Comparison of ENCODE assay signal across 10 cellular contexts in genomic region chr3:138381950-138382715, GRCh38. TPM values are rescaled to one million over a fixed set of nuclear protein-coding genes. Genes with fewer than 3 reads are reported as not detected.
DNase-seq lines count a peak whose midpoint lies in the region; ATAC-seq and TF ChIP-seq lines count a peak whose summit lies in the region.
"Had no signal": no experiment of that assay in that cellular context is flagged by ENCODE, and none has a peak within 500 bp of the region (broad histone marks: within the 10 kb centered on the region; RNA-seq: fewer than 3 reads in every experiment).

No MANE protein-coding gene starts in this region.

- peaks cover 2% of the 10 kb centered on the region for H3K4me1 Mint-ChIP-seq in endothelial cell (ENCODE audit: unreplicated experiment)
- H3K4me1 Mint-ChIP-seq in activated CD8-positive, alpha-beta T cell treated with anti-CD3 and anti-CD28 coated beads for 36 hours (ENCODE audit: low read depth), result no peaks in the 10 kb centered on the region
- H3K4me1 Mint-ChIP-seq: activated naive CD4-positive, alpha-beta T cell treated with anti-CD3 and anti-CD28 coated beads, Interleukin-2, amount 10 ng/mL, durations not matched to agents 7 days and 5 days had no signal

- no peaks in the 10 kb centered on the region for H3K9me3 Mint-ChIP-seq in endothelial cell (ENCODE audit: unreplicated experiment)
- no peaks in the 10 kb centered on the region for H3K9me3 Mint-ChIP-seq in activated CD8-positive, alpha-beta T cell treated with anti-CD3 and anti-CD28 coated beads for 36 hours
- H3K9me3 Mint-ChIP-seq: activated naive CD4-positive, alpha-beta T cell treated with anti-CD3 and anti-CD28 coated beads, Interleukin-2, amount 10 ng/mL, durations not matched to agents 7 days and 5 days had no signal

- peaks cover 5% of the 10 kb centered on the region for H3K36me3 Mint-ChIP-seq in endothelial cell (ENCODE audit: low read depth, unreplicated experiment)
- no peaks in the 10 kb centered on the region for H3K36me3 Mint-ChIP-seq in activated CD8-positive, alpha-beta T cell treated with anti-CD3 and anti-CD28 coated beads for 36 hours (ENCODE audit: low read depth)
- H3K36me3 Mint-ChIP-seq: activated naive CD4-positive, alpha-beta T cell treated with anti-CD3 and anti-CD28 coated beads, Interleukin-2, amount 10 ng/mL, durations not matched to agents 7 days and 5 days had no signal

- no peak for TF ChIP-seq CTCF in parathyroid adenoma (IDR thresholded peaks at IDR 0.05)
- no peak for TF ChIP-seq CTCF in endothelial cell (IDR thresholded peaks at IDR 0.05; ENCODE audit: unreplicated experiment)
- TF ChIP-seq CTCF in activated CD8-positive, alpha-beta T cell treated with anti-CD3 and anti-CD28 coated beads for 36 hours (IDR thresholded peaks at IDR 0.05), result no peak

- H3K79me2 ChIP-seq in parathyroid adenoma, result peaks cover 42% of the 10 kb centered on the region

- H3K27ac Mint-ChIP-seq in endothelial cell (ENCODE audit: unreplicated experiment), result no peak overlapping the region
- H3K27ac Mint-ChIP-seq in activated CD8-positive, alpha-beta T cell treated with anti-CD3 and anti-CD28 coated beads for 36 hours, result no peak overlapping the region
- H3K27ac Mint-ChIP-seq: activated naive CD4-positive, alpha-beta T cell treated with anti-CD3 and anti-CD28 coated beads, Interleukin-2, amount 10 ng/mL, durations not matched to agents 7 days and 5 days had no signal

- no peaks in the 10 kb centered on the region for H3K27me3 ChIP-seq in parathyroid adenoma (ENCODE audit: control insufficient read depth, insufficient read depth, low read length)

- H2AFZ ChIP-seq in parathyroid adenoma, result peak overlapping the region; percentile 56

- DNase-seq in C1 segment of cervical spinal cord (lab: John Stamatoyannopoulos, UW) (peak in 9 of 14 donors; percentile 29 to 89 (median 79)), anterior cingulate cortex (lab: John Stamatoyannopoulos, UW) (peak in 46 of 58 donors; percentile 12 to 85 (median 57)), left cardiac atrium (peak; percentile 78), endothelial cell (ENCODE audit: low spot score) (no peak)
- DNase-seq in activated CD8-positive, alpha-beta T cell treated with anti-CD3 and anti-CD28 coated beads for 36 hours, result no peak
- DNase-seq: activated naive CD4-positive, alpha-beta T cell treated with anti-CD3 and anti-CD28 coated beads, Interleukin-2, amount 10 ng/mL, durations not matched to agents 7 days and 5 days; DMS153 had no signal

- H3K4me3 ChIP-seq in parathyroid adenoma (ENCODE audit: low read depth, low read length), result no peak overlapping the region

- no peak overlapping the region for H3K4me3 Mint-ChIP-seq in endothelial cell (ENCODE audit: unreplicated experiment)
- no peak overlapping the region for H3K4me3 Mint-ChIP-seq in activated CD8-positive, alpha-beta T cell treated with anti-CD3 and anti-CD28 coated beads for 36 hours
- H3K4me3 Mint-ChIP-seq: activated naive CD4-positive, alpha-beta T cell treated with anti-CD3 and anti-CD28 coated beads, Interleukin-2, amount 10 ng/mL, durations not matched to agents 7 days and 5 days had no signal

- no peaks in the 10 kb centered on the region for H3K36me3 ChIP-seq in parathyroid adenoma (ENCODE audit: control insufficient read depth, insufficient read depth, low read length)

- no peaks in the 10 kb centered on the region for H3K9me3 ChIP-seq in parathyroid adenoma (ENCODE audit: control insufficient read depth, low read length)

- peaks cover 8% of the 10 kb centered on the region for H3K27me3 Mint-ChIP-seq in endothelial cell (ENCODE audit: unreplicated experiment)
- peaks cover 1% of the 10 kb centered on the region for H3K27me3 Mint-ChIP-seq in activated CD8-positive, alpha-beta T cell treated with anti-CD3 and anti-CD28 coated beads for 36 hours

- H3K4me1 ChIP-seq in parathyroid adenoma, result peaks cover 11% of the 10 kb centered on the region

- intact Hi-C loops in left cardiac atrium (cut with DNase I), result no loop called here
- intact Hi-C loops in activated CD8-positive, alpha-beta T cell treated with anti-CD3 and anti-CD28 coated beads for 36 hours (cut with micrococcal nuclease), result no loop called here

- POLR2A ChIA-PET in activated CD8-positive, alpha-beta T cell treated with anti-CD3 and anti-CD28 coated beads for 36 hours (lab: Charles Lee), result no interaction called here

- no peak overlapping the region for H3K9ac ChIP-seq in parathyroid adenoma

- H3K4me2 ChIP-seq in parathyroid adenoma (ENCODE audit: low read length), result no peak overlapping the region

- CTCF ChIA-PET in activated CD8-positive, alpha-beta T cell treated with anti-CD3 and anti-CD28 coated beads for 36 hours (lab: Charles Lee), result no interaction called here

- H3K27ac ChIP-seq in parathyroid adenoma, result peak overlapping the region; percentile 30

- ATAC-seq in left cardiac atrium (peak; percentile 92 to 93), GM18520 (IDR thresholded peaks at IDR 0.05; ENCODE audit: unreplicated experiment) (no peak), HG02798 (IDR thresholded peaks at IDR 0.05; ENCODE audit: poor library complexity, unreplicated experiment) (no peak)
- ATAC-seq in activated CD8-positive, alpha-beta T cell treated with anti-CD3 and anti-CD28 coated beads for 36 hours, result no peak

RNA-seq across cellular contexts. Expression of gene MRAS, which starts 33.8 kb away (rescaled TPM):
- total RNA-seq in left cardiac atrium (100 to 1,000 TPM; 213 to 242 TPM), endothelial cell (ENCODE audit: unreplicated experiment) (5.9 TPM)
- under 1 TPM in 1 of 2 experiments, not detected in 1; 0.07 TPM for total RNA-seq in activated CD8-positive, alpha-beta T cell treated with anti-CD3 and anti-CD28 coated beads for 36 hours

RNA-seq across cellular contexts. Expression of gene ESYT3, which starts 52.3 kb away (rescaled TPM):
- total RNA-seq in left cardiac atrium, result under 1 TPM; 0.52 to 0.91 TPM
- not detected for total RNA-seq in endothelial cell (ENCODE audit: unreplicated experiment)
- under 1 TPM; 0.09 to 0.16 TPM for total RNA-seq in activated CD8-positive, alpha-beta T cell treated with anti-CD3 and anti-CD28 coated beads for 36 hours

RNA-seq across cellular contexts. Expression of gene NME9, which starts 52.5 kb away (rescaled TPM):
- total RNA-seq in left cardiac atrium, result not detected
- total RNA-seq in endothelial cell (ENCODE audit: unreplicated experiment), result not detected
- under 1 TPM in 1 of 2 experiments, not detected in 1; 0.45 TPM for total RNA-seq in activated CD8-positive, alpha-beta T cell treated with anti-CD3 and anti-CD28 coated beads for 36 hours

Comparison
In these comparisons a context has a peak if more than half of its experiments do, and no peak if none do; other contexts are left out.
1. DNase-seq: peak in C1 segment of cervical spinal cord (9 of 14), anterior cingulate cortex (46 of 58) and left cardiac atrium (single experiment); none in endothelial cell (single experiment) and activated CD8-positive, alpha-beta T cell treated with anti-CD3 and anti-CD28 coated beads for 36 hours (single experiment).
2. ATAC-seq: peak in left cardiac atrium (2 of 2); none in GM18520 (single experiment), HG02798 (single experiment) and activated CD8-positive, alpha-beta T cell treated with anti-CD3 and anti-CD28 coated beads for 36 hours (single experiment).
3. RNA of gene MRAS, which starts 33.8 kb away (total RNA-seq): 213 to 242 TPM in left cardiac atrium; 5.9 TPM in endothelial cell (single experiment) and 0.07 TPM in activated CD8-positive, alpha-beta T cell treated with anti-CD3 and anti-CD28 coated beads for 36 hours; every median in the first group is over 10 times any median in the second.